In the genomic region with DNA sequence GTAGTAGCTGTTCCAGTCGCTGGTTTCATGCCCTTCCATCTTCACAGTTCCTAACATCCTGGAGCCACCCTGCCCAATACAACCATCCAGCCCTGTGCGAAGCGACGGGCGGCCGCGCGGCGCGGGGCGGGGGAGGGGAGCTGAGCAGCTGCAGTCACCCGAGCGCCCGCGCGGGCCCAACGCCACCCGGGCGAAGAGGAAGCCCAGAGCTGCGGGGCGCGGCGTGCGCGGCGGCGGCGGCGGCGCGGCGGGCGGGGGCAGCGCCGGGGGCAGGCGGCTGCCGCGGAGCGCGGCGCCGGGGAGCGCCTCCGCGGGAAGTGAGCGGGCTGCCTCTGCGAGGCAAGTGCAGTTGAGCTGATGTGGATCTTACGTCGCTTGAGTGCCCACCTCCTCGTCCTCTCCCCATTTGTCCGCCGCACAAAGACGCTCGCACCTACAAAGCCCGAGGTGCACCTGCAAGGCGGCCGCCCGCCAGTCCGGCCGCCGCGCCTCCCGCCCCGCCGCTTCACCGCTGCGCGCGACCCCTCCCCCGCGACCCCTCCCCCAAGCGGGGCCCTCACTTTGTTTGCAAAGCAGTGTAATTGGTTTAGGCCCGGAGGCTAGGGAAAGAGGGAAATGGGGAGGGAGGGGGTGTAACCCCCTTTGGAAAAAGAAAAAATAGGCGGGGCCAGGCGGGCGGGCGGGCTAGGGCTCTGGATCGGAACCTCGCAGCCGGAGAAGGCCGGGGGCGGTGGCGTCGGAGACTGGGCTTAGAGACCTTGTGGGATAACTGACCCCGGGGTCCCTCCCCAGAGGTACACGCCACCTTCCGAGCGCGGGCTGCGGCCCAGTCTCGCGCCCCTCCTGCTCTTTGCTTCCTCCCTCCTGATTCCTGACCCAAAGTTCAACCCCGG, we compare ENCODE assay signal across 9 cellular contexts. TPM values are rescaled to one million over a fixed set of nuclear protein-coding genes. Genes with fewer than 3 reads are reported as not detected.
A peak's percentile ranks its signal among the peaks of the same experiment; 100 is the strongest.
DNase-seq lines count a peak whose midpoint lies in the region; ATAC-seq and TF ChIP-seq lines count a peak whose summit lies in the region.
"Had no signal": no experiment of that assay in that cellular context is flagged by ENCODE, and none has a peak within 500 bp of the region (broad histone marks: within the 10 kb centered on the region; RNA-seq: fewer than 3 reads in every experiment).

A gene (minus strand): TSS at position 334 of the 893 bp plus-strand sequence. CDS start 277 bp downstream, at position 57.
A gene with protein sequence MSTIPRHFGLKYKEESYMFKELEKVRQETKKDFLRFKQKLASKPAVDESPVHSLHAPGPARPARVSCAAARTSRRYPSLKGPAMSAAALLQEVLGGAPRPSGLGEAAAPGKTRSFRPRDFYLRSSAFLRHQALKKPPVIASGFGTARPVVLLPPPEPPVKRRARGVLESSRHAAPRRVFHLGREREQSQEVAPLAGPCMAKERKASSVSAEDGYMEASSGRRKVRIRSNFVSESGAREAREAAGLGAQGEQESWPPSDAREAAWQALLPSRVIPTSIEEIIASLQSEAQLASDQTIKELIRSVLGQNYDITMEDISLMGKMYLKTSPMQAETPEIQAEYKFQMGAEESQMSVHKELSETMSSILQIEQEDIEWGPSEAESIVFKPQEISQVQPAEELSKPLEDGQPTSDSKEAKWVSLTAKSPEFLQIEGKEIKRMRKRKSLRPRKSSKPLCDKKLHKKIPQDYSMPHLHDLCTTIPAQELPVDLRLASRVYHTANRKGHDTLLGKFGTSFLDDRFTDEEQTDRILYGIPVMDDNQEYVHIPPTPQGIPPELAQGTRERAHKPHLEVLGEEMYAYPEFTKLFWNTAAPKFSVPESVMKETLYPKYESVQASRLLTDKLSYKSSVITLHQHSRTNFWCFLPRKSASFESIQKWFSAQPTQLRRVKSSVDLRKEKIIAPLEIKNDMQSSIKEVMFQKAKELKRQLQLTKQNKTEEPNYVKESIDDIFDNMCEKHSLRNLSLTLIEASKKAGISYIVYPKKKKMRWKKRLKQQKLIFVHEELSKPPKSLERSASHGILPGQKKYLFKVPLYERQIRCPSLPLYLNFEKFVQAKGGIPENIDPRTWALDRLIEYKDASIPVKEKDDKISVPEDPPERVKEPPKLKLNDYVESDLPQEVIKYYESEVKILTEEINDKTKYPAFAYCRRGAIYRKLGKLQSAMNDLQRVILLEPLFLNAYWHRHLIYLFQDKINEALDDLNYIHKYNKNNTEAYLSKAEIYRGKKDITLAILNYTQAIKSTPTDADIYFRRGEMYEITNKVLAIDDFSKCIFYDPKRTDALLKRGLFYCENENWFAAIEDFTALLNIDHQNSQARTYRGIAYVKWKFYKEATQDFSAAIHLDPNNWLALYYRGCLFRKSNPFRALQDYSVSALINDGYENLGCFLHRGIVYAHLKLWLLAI (N-terminal part only) (plus strand): TSS at position 714 of the 893 bp plus-strand sequence. CDS start 26,436 bp downstream, outside the sequence.

- no peaks in the 10 kb centered on the region for H3K9me3 ChIP-seq in tibial artery

- H3K27ac Mint-ChIP-seq in HFFc6, result peak within 1 kb of the TSS; percentile 81
- peak within 1 kb of the TSS in 2 of 5 experiments; percentile 60 to 77 for H3K27ac Mint-ChIP-seq in brain

- no peak within 1 kb of the TSS for H3K27ac ChIP-seq in tibial artery

- H3K4me1 Mint-ChIP-seq in HFFc6 (ENCODE audit: low read depth) (peaks cover 63% of the 10 kb centered on the region), brain (peaks cover 54% of the 10 kb centered on the region)

- H3K36me3 ChIP-seq in tibial artery, result no peaks in the 10 kb centered on the region

- H3K9me3 Mint-ChIP-seq in HFFc6 (no peaks in the 10 kb centered on the region), brain (peaks cover 1 to 17% (median 7%) of the 10 kb centered on the region in 5 experiments)

- peaks cover 0 to 51% (median 42%) of the 10 kb centered on the region in 4 donors for H3K4me1 ChIP-seq in tibial artery

- peaks cover 21% of the 10 kb centered on the region for H3K36me3 Mint-ChIP-seq in HFFc6 (ENCODE audit: low read depth)
- H3K36me3 Mint-ChIP-seq in brain, result no peaks in the 10 kb centered on the region

- H3K27me3 Mint-ChIP-seq in HFFc6 (ENCODE audit: insufficient read depth) (peaks cover 56% of the 10 kb centered on the region), brain (peaks cover 98% of the 10 kb centered on the region)

- no peak for TF ChIP-seq CTCF in AG09309 (IDR thresholded peaks at IDR 0.05; ENCODE audit: control insufficient read depth, insufficient read depth, low read depth, low read length, missing control alignments)
- no peak for TF ChIP-seq CTCF in HFFc6 (IDR thresholded peaks at IDR 0.05)
- no peak for TF ChIP-seq CTCF in brain (conservative IDR thresholded peaks at IDR 0.05)
- no peak for TF ChIP-seq CTCF in tibial artery (IDR thresholded peaks at IDR 0.05)

- no peak for ATAC-seq in HG02973 (IDR thresholded peaks at IDR 0.05; ENCODE audit: unreplicated experiment)

- H3K27me3 ChIP-seq in tibial artery, result peaks cover 29 to 98% of the 10 kb centered on the region in 2 donors

- peak within 1 kb of the TSS; percentile 87 for H3K4me3 Mint-ChIP-seq in HFFc6
- H3K4me3 Mint-ChIP-seq in brain, result peak within 1 kb of the TSS; percentile 82 to 93 (median 86)

- intact Hi-C loops in tibial artery (cut with DNase I; ENCODE audit: low total_unique reads), result loop anchor here (10.0 kb wide), 1 partner anchor 350 kb away; no protein-coding TSS in a partner anchor

- H3K4me3 ChIP-seq in AG09309 (ENCODE audit: control insufficient read depth, low read depth, low read length) (peak within 1 kb of the TSS; percentile 50), tibial artery (peak within 1 kb of the TSS; percentile 43 to 52)

- DNase-seq in AG09309 (ENCODE audit: low read depth) (no peak), HFFc6 (no peak), NCI-H526 (lab: John Stamatoyannopoulos, UW) (peak; percentile 91 to 95), left kidney (ENCODE audit: low read depth, low spot score) (peak; percentile 74), tibial artery (no peak), medulla oblongata (ENCODE audit: extremely low spot score) (no peak)

RNA-seq across cellular contexts. Expression of the first gene that starts in this region (rescaled TPM):
- total RNA-seq in HFFc6 (2021; fragmentation: NEBNext Ultra II Directional; extraction: Animal tissue kit (Norgen Biotek cat#: 25700)), result 1 to 10 TPM in 4 of 6 experiments, under 1 TPM in 2; 0.36 to 7.3 (median 7.0) TPM
- polyA plus RNA-seq in brain (ENCODE audit: insufficient read depth, low read depth, low replicate concordance), result 20.9 TPM
- total RNA-seq: frontal cortex had no signal

RNA-seq across cellular contexts. Expression of the second gene that starts in this region (rescaled TPM):
- 1 to 10 TPM in 1 of 6 experiments, under 1 TPM in 3, not detected in 2; 0.38 to 1.2 (median 0.62) TPM for total RNA-seq in HFFc6 (2021; fragmentation: NEBNext Ultra II Directional; extraction: Animal tissue kit (Norgen Biotek cat#: 25700))
- 0.68 TPM for polyA plus RNA-seq in brain (ENCODE audit: insufficient read depth, low read depth, low replicate concordance)

Comparison
In these comparisons a context has a peak if more than half of its experiments do, and no peak if none do; other contexts are left out.
1. DNase-seq: peak in NCI-H526 (2 of 2) and left kidney (single experiment); none in AG09309 (single experiment), HFFc6 (single experiment), tibial artery (0 of 2) and medulla oblongata (single experiment).